Comparison of ENCODE assay signal across 23 cellular contexts in the genomic region with DNA sequence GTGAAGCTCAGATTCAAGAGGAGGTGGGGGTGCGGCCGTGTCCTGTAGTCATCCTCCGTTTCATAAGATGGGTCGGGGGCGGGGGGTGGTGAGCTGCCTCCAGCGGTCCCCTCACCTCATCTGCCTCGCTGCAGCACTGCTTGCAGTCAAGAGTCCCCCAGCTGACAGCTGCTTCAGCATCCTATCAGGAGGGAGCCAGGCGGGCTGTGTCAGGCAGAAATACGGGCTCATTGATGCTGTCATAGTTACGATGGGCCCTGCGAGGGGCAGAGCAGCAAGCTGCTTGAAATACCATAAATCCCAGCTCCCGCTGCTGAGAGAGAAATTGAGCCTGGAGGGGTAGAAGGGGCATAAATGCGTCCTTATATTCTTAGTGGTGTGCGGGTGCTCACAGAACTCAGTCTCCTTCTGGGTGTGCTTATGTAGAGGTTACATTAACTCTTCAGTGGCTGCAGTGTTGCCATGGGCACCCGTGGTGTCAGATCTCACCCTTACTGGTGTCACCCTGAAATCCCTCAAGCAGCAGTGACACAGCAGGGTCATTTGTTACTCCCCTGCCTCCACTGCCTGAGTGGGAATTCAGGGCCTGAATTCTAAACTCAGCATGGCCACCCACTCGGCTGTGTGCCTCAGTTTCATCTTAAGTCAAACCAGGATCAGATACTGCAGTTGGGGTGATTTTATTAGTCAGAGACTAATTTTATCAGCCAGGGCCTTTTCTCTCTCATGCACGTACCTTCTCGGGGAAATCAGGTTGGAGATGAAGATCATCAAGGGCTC. TPM values are rescaled to one million over a fixed set of nuclear protein-coding genes. Genes with fewer than 3 reads are reported as not detected.
DNase-seq lines count a peak whose midpoint lies in the region; ATAC-seq and TF ChIP-seq lines count a peak whose summit lies in the region.
"Had no signal": no experiment of that assay in that cellular context is flagged by ENCODE, and none has a peak within 500 bp of the region (broad histone marks: within the 10 kb centered on the region; RNA-seq: fewer than 3 reads in every experiment).

No MANE protein-coding gene starts in this region.

- H3K27ac ChIP-seq in smooth muscle cell (ENCODE audit: low read depth) (no peak overlapping the region), upper lobe of left lung (no peak overlapping the region)
- H3K27ac ChIP-seq: A549, BLaER1, GM23248 had no signal

- peaks cover 6 to 9% of the 10 kb centered on the region in 2 donors for H3K36me3 Mint-ChIP-seq in activated T-cell treated with anti-CD3 and anti-CD28 coated beads, Interleukin-2, amount 50 U/mL, for 72 hours (ENCODE audit: insufficient read depth in 2 of 2)
- H3K36me3 Mint-ChIP-seq in activated T-cell treated with anti-CD3 and anti-CD28 coated beads, Interleukin-2, amount 50 U/mL, for 4 hours (ENCODE audit: insufficient read depth), result peaks cover 40% of the 10 kb centered on the region
- H3K36me3 Mint-ChIP-seq in activated T-helper 17 cell treated with anti-CD3 and anti-CD28 coated beads, Interleukin-2, amount 50 U/mL, for 72 hours (ENCODE audit: low read depth), result peaks cover 95% of the 10 kb centered on the region
- no peaks in the 10 kb centered on the region for H3K36me3 Mint-ChIP-seq in glutamatergic neuron (ENCODE audit: unreplicated experiment)
- peaks cover 62% of the 10 kb centered on the region for H3K36me3 Mint-ChIP-seq in stimulated activated memory B cell treated with anti-CD40 and anti-IgM and Interleukin-4, amounts not matched to agents 10 μg/mL and 1 μg/mL and 100 μg/mL, for 72 hours

- peak overlapping the region; percentile 16 for H3K27ac Mint-ChIP-seq in activated T-cell treated with anti-CD3 and anti-CD28 coated beads, Interleukin-2, amount 50 U/mL, for 72 hours
- peak overlapping the region; percentile 78 for H3K27ac Mint-ChIP-seq in activated T-helper 17 cell treated with anti-CD3 and anti-CD28 coated beads, Interleukin-2, amount 50 U/mL, for 72 hours
- H3K27ac Mint-ChIP-seq in glutamatergic neuron (ENCODE audit: unreplicated experiment), result peak overlapping the region; percentile 55
- peak overlapping the region; percentile 55 for H3K27ac Mint-ChIP-seq in stimulated activated memory B cell treated with anti-CD40 and anti-IgM and Interleukin-4, amounts not matched to agents 10 μg/mL and 1 μg/mL and 100 μg/mL, for 72 hours
- H3K27ac Mint-ChIP-seq: CD8-positive, alpha-beta T cell had no signal

- 94% methylated on average over 18 of the region's 18 CpGs for WGBS in smooth muscle cell (ENCODE audit: low lambda C conversion rate)
- 89 to 92% methylated on average over 9 to 18 of the region's 18 CpGs for WGBS in upper lobe of left lung, 2 donors

- H3K4me3 Mint-ChIP-seq in activated T-cell treated with anti-CD3 and anti-CD28 coated beads, Interleukin-2, amount 50 U/mL, for 72 hours, result no peak overlapping the region
- no peak overlapping the region for H3K4me3 Mint-ChIP-seq in activated T-cell treated with anti-CD3 and anti-CD28 coated beads, Interleukin-2, amount 50 U/mL, for 4 hours
- H3K4me3 Mint-ChIP-seq in activated T-helper 17 cell treated with anti-CD3 and anti-CD28 coated beads, Interleukin-2, amount 50 U/mL, for 72 hours, result no peak overlapping the region
- no peak overlapping the region for H3K4me3 Mint-ChIP-seq in glutamatergic neuron (ENCODE audit: unreplicated experiment)
- H3K4me3 Mint-ChIP-seq in stimulated activated memory B cell treated with anti-CD40 and anti-IgM and Interleukin-4, amounts not matched to agents 10 μg/mL and 1 μg/mL and 100 μg/mL, for 72 hours, result no peak overlapping the region
- H3K4me3 Mint-ChIP-seq: CD8-positive, alpha-beta T cell had no signal

- H3K4me1 ChIP-seq in smooth muscle cell (ENCODE audit: low read depth) (peaks cover 5% of the 10 kb centered on the region), upper lobe of left lung (no peaks in the 10 kb centered on the region)
- H3K4me1 ChIP-seq: A549 had no signal

- H2AFZ ChIP-seq in smooth muscle cell (ENCODE audit: low read depth), result no peak overlapping the region
- H2AFZ ChIP-seq: GM23248 had no signal

- H3K4me2 ChIP-seq in smooth muscle cell, result no peak overlapping the region
- H3K4me2 ChIP-seq: A549, BLaER1 had no signal

- no peaks in the 10 kb centered on the region for H3F3A ChIP-seq in smooth muscle cell (ENCODE audit: low read depth)

- no peak overlapping the region for H3K9ac ChIP-seq in smooth muscle cell (ENCODE audit: low read depth)
- H3K9ac ChIP-seq: BLaER1, GM23248 had no signal

- no peak for TF ChIP-seq POLR2A in upper lobe of left lung (IDR thresholded peaks at IDR 0.05)

- no peaks in the 10 kb centered on the region for H3K27me3 ChIP-seq in smooth muscle cell (ENCODE audit: low read depth)
- no peaks in the 10 kb centered on the region for H3K27me3 ChIP-seq in upper lobe of left lung
- H3K27me3 ChIP-seq: BLaER1, MG63 had no signal

- H3K4me3 ChIP-seq in smooth muscle cell (no peak overlapping the region), upper lobe of left lung (no peak overlapping the region)
- H3K4me3 ChIP-seq: A549, BLaER1, GM23248, MG63 had no signal

- no peak for DNase-seq in activated T-cell treated with anti-CD3 and anti-CD28 coated beads, Interleukin-2, amount 50 U/mL, for 72 hours
- DNase-seq in activated T-cell treated with anti-CD3 and anti-CD28 coated beads, Interleukin-2, amount 50 U/mL, for 4 hours, result no peak
- DNase-seq in glutamatergic neuron (no peak), smooth muscle cell (lab: John Stamatoyannopoulos, UW; ENCODE audit: unreplicated experiment) (no peak), upper lobe of left lung (no peak)
- DNase-seq: Calu3; CD8-positive, alpha-beta T cell; DMS53; EL; GM23248; IMR-90; Karpas-422; MG63; NCI-H1048; NCI-H1436; NCI-H1930; NCI-H226; NCI-H524 treated with DMSO at 0.1 percent for 48 hours had no signal

- H3K27me3 Mint-ChIP-seq in activated T-cell treated with anti-CD3 and anti-CD28 coated beads, Interleukin-2, amount 50 U/mL, for 72 hours (ENCODE audit: low read depth), result no peaks in the 10 kb centered on the region
- H3K27me3 Mint-ChIP-seq in activated T-cell treated with anti-CD3 and anti-CD28 coated beads, Interleukin-2, amount 50 U/mL, for 4 hours (ENCODE audit: low read depth), result no peaks in the 10 kb centered on the region
- no peaks in the 10 kb centered on the region for H3K27me3 Mint-ChIP-seq in activated T-helper 17 cell treated with anti-CD3 and anti-CD28 coated beads, Interleukin-2, amount 50 U/mL, for 72 hours
- H3K27me3 Mint-ChIP-seq in glutamatergic neuron (ENCODE audit: unreplicated experiment), result peaks cover 5% of the 10 kb centered on the region
- H3K27me3 Mint-ChIP-seq in stimulated activated memory B cell treated with anti-CD40 and anti-IgM and Interleukin-4, amounts not matched to agents 10 μg/mL and 1 μg/mL and 100 μg/mL, for 72 hours, result no peaks in the 10 kb centered on the region

- H4K20me1 ChIP-seq in smooth muscle cell (ENCODE audit: low read depth), result no peaks in the 10 kb centered on the region

- ATAC-seq in activated T-cell treated with anti-CD3 and anti-CD28 coated beads, Interleukin-2, amount 50 U/mL, for 72 hours (replicated peaks in 1 of 2), result peak in 1 of 2 donors; percentile 18
- ATAC-seq in activated T-cell treated with anti-CD3 and anti-CD28 coated beads, Interleukin-2, amount 50 U/mL, for 4 hours, result no peak
- ATAC-seq in activated T-helper 17 cell treated with anti-CD3 and anti-CD28 coated beads, Interleukin-2, amount 50 U/mL, for 72 hours (replicated peaks), result peak; percentile 74
- ATAC-seq in stimulated activated memory B cell treated with anti-CD40 and anti-IgM and Interleukin-4, amounts not matched to agents 10 μg/mL and 1 μg/mL and 100 μg/mL, for 72 hours, result no peak
- ATAC-seq in upper lobe of left lung (ENCODE audit: low FRiP score in 2 of 2), result no peak
- ATAC-seq: A549; CD8-positive, alpha-beta T cell; HCT116 had no signal

- no peaks in the 10 kb centered on the region for H3K79me2 ChIP-seq in smooth muscle cell (ENCODE audit: low read depth)

- H3K36me3 ChIP-seq in smooth muscle cell (ENCODE audit: low read depth) (peaks cover 5% of the 10 kb centered on the region), upper lobe of left lung (peaks cover 14 to 100% (median 86%) of the 10 kb centered on the region in 4 donors)

- TF ChIP-seq CTCF in glutamatergic neuron (IDR thresholded peaks at IDR 0.05; ENCODE audit: partially characterized antibody, unreplicated experiment) (no peak), smooth muscle cell (IDR thresholded peaks at IDR 0.05; ENCODE audit: borderline replicate concordance, insufficient read depth, poor library complexity, severe bottlenecking) (no peak), upper lobe of left lung (IDR thresholded peaks at IDR 0.05) (no peak)

- H3K9me3 ChIP-seq in smooth muscle cell (replicated peaks; ENCODE audit: low read depth) (no peaks in the 10 kb centered on the region), upper lobe of left lung (no peaks in the 10 kb centered on the region)
- H3K9me3 ChIP-seq: A549, BLaER1, MG63 had no signal

- TF ChIP-seq EP300 in upper lobe of left lung (IDR thresholded peaks at IDR 0.05), result no peak

- H3K9me3 Mint-ChIP-seq in activated T-cell treated with anti-CD3 and anti-CD28 coated beads, Interleukin-2, amount 50 U/mL, for 72 hours, result no peaks in the 10 kb centered on the region
- no peaks in the 10 kb centered on the region for H3K9me3 Mint-ChIP-seq in activated T-cell treated with anti-CD3 and anti-CD28 coated beads, Interleukin-2, amount 50 U/mL, for 4 hours
- H3K9me3 Mint-ChIP-seq in activated T-helper 17 cell treated with anti-CD3 and anti-CD28 coated beads, Interleukin-2, amount 50 U/mL, for 72 hours, result no peaks in the 10 kb centered on the region
- H3K9me3 Mint-ChIP-seq in glutamatergic neuron (ENCODE audit: unreplicated experiment), result peaks cover 7% of the 10 kb centered on the region
- no peaks in the 10 kb centered on the region for H3K9me3 Mint-ChIP-seq in stimulated activated memory B cell treated with anti-CD40 and anti-IgM and Interleukin-4, amounts not matched to agents 10 μg/mL and 1 μg/mL and 100 μg/mL, for 72 hours
- H3K9me3 Mint-ChIP-seq: CD8-positive, alpha-beta T cell had no signal

- no peaks in the 10 kb centered on the region for H3K4me1 Mint-ChIP-seq in activated T-cell treated with anti-CD3 and anti-CD28 coated beads, Interleukin-2, amount 50 U/mL, for 72 hours (ENCODE audit: low read depth)
- H3K4me1 Mint-ChIP-seq in activated T-cell treated with anti-CD3 and anti-CD28 coated beads, Interleukin-2, amount 50 U/mL, for 4 hours (ENCODE audit: low read depth), result no peaks in the 10 kb centered on the region
- no peaks in the 10 kb centered on the region for H3K4me1 Mint-ChIP-seq in activated T-helper 17 cell treated with anti-CD3 and anti-CD28 coated beads, Interleukin-2, amount 50 U/mL, for 72 hours
- peaks cover 34% of the 10 kb centered on the region for H3K4me1 Mint-ChIP-seq in glutamatergic neuron (ENCODE audit: low read depth, unreplicated experiment)
- no peaks in the 10 kb centered on the region for H3K4me1 Mint-ChIP-seq in stimulated activated memory B cell treated with anti-CD40 and anti-IgM and Interleukin-4, amounts not matched to agents 10 μg/mL and 1 μg/mL and 100 μg/mL, for 72 hours

RNA-seq across cellular contexts. Expression of gene CCDC167, which starts 21.8 kb away (rescaled TPM):
- total RNA-seq in activated T-cell treated with anti-CD3 and anti-CD28 coated beads, Interleukin-2, amount 50 U/mL, for 72 hours, result 10 to 100 TPM; 32.2 to 36.4 TPM
- total RNA-seq in activated T-cell treated with anti-CD3 and anti-CD28 coated beads, Interleukin-2, amount 50 U/mL, for 4 hours, result 10 to 100 TPM; 49.3 to 52.2 (median 52.2) TPM
- total RNA-seq in activated T-helper 17 cell treated with anti-CD3 and anti-CD28 coated beads, Interleukin-2, amount 50 U/mL, for 72 hours, result 10 to 100 TPM; 39.2 to 78.5 TPM
- total RNA-seq in glutamatergic neuron (ENCODE audit: unreplicated experiment) (58.4 TPM), smooth muscle cell (56.8 and 81.0 TPM in 2 replicates), upper lobe of left lung (10 to 100 TPM in 4 of 6 donors, 1 to 10 TPM in 1, not detected in 1; 9.7 to 45.0 (median 16.7) TPM)
- polyA plus RNA-seq in smooth muscle cell, result 98.2 and 114 TPM in 2 replicates

RNA-seq across cellular contexts. Expression of gene CMTR1, which starts 44.8 kb away (rescaled TPM):
- 10 to 100 TPM; 84.1 to 86.9 TPM for total RNA-seq in activated T-cell treated with anti-CD3 and anti-CD28 coated beads, Interleukin-2, amount 50 U/mL, for 72 hours
- 10 to 100 TPM; 38.1 to 44.6 (median 41.0) TPM for total RNA-seq in activated T-cell treated with anti-CD3 and anti-CD28 coated beads, Interleukin-2, amount 50 U/mL, for 4 hours
- 10 to 100 TPM; 37.8 to 51.8 TPM for total RNA-seq in activated T-helper 17 cell treated with anti-CD3 and anti-CD28 coated beads, Interleukin-2, amount 50 U/mL, for 72 hours
- total RNA-seq in glutamatergic neuron (ENCODE audit: unreplicated experiment) (61.6 TPM), smooth muscle cell (20.0 and 21.1 TPM in 2 replicates), upper lobe of left lung (10 to 100 TPM; 34.5 to 80.7 (median 38.1) TPM)
- polyA plus RNA-seq in smooth muscle cell, result 16.2 and 19.3 TPM in 2 replicates

Comparison
In these comparisons a context has a peak if more than half of its experiments do, and no peak if none do; other contexts are left out.
1. H3K27ac Mint-ChIP-seq: peak in every context shown above with its lines; median percentile 78 in activated T-helper 17 cell treated with anti-CD3 and anti-CD28 coated beads, Interleukin-2, amount 50 U/mL, for 72 hours; 55 in glutamatergic neuron; 55 in stimulated activated memory B cell treated with anti-CD40 and anti-IgM and Interleukin-4, amounts not matched to agents 10 μg/mL and 1 μg/mL and 100 μg/mL, for 72 hours; 16 in activated T-cell treated with anti-CD3 and anti-CD28 coated beads, Interleukin-2, amount 50 U/mL, for 72 hours.